2 cellular contexts compared by ENCODE assay signal in the genomic region with DNA sequence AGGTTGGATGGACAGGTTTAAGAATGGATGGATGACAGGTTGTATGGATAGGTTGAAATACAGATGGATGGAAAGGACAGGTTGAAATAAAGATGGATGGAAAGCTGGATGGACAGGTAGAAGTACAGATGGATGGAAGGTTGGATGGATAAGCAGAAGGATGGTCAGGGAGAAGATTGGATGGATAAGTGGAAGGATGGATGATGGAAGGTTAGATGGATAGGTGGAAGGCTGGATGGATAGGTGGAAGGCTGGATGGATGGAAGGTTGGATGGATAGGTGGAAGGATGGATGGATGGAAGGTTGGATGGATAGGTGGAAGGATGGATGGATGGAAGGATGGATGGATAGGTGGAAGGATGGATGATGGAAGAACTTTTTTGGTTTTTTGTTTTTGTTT.
TF ChIP-seq lines count a peak whose summit lies in the region.

No MANE protein-coding gene starts in this region.

TF ChIP-seq in GM23338, 12 proteins besides CTCF, POLR2A, EP300 and RAD21 (continues in another document):
- TF ChIP-seq, protein P1, sequence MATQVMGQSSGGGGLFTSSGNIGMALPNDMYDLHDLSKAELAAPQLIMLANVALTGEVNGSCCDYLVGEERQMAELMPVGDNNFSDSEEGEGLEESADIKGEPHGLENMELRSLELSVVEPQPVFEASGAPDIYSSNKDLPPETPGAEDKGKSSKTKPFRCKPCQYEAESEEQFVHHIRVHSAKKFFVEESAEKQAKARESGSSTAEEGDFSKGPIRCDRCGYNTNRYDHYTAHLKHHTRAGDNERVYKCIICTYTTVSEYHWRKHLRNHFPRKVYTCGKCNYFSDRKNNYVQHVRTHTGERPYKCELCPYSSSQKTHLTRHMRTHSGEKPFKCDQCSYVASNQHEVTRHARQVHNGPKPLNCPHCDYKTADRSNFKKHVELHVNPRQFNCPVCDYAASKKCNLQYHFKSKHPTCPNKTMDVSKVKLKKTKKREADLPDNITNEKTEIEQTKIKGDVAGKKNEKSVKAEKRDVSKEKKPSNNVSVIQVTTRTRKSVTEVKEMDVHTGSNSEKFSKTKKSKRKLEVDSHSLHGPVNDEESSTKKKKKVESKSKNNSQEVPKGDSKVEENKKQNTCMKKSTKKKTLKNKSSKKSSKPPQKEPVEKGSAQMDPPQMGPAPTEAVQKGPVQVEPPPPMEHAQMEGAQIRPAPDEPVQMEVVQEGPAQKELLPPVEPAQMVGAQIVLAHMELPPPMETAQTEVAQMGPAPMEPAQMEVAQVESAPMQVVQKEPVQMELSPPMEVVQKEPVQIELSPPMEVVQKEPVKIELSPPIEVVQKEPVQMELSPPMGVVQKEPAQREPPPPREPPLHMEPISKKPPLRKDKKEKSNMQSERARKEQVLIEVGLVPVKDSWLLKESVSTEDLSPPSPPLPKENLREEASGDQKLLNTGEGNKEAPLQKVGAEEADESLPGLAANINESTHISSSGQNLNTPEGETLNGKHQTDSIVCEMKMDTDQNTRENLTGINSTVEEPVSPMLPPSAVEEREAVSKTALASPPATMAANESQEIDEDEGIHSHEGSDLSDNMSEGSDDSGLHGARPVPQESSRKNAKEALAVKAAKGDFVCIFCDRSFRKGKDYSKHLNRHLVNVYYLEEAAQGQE (IDR thresholded peaks at IDR 0.05; ENCODE audit: unreplicated experiment) = no peak
- TF ChIP-seq NANOG (IDR thresholded peaks at IDR 0.05; ENCODE audit: borderline replicate concordance) (no peak), ZNF114 (CRISPR knock-in tag; IDR thresholded peaks at IDR 0.05) (no peak), ZNF331 (CRISPR knock-in tag; IDR thresholded peaks at IDR 0.05; ENCODE audit: low read depth) (no peak), EZH2phosphoT487 (IDR thresholded peaks at IDR 0.05; ENCODE audit: unreplicated experiment) (no peak), CREB1 (CRISPR knock-in tag; IDR thresholded peaks at IDR 0.05; ENCODE audit: low read depth) (no peak), JUNB (IDR thresholded peaks at IDR 0.05; ENCODE audit: unreplicated experiment) (no peak), EZH2 (IDR thresholded peaks at IDR 0.05; ENCODE audit: low read depth, unreplicated experiment) (no peak)
- TF ChIP-seq, protein P2, sequence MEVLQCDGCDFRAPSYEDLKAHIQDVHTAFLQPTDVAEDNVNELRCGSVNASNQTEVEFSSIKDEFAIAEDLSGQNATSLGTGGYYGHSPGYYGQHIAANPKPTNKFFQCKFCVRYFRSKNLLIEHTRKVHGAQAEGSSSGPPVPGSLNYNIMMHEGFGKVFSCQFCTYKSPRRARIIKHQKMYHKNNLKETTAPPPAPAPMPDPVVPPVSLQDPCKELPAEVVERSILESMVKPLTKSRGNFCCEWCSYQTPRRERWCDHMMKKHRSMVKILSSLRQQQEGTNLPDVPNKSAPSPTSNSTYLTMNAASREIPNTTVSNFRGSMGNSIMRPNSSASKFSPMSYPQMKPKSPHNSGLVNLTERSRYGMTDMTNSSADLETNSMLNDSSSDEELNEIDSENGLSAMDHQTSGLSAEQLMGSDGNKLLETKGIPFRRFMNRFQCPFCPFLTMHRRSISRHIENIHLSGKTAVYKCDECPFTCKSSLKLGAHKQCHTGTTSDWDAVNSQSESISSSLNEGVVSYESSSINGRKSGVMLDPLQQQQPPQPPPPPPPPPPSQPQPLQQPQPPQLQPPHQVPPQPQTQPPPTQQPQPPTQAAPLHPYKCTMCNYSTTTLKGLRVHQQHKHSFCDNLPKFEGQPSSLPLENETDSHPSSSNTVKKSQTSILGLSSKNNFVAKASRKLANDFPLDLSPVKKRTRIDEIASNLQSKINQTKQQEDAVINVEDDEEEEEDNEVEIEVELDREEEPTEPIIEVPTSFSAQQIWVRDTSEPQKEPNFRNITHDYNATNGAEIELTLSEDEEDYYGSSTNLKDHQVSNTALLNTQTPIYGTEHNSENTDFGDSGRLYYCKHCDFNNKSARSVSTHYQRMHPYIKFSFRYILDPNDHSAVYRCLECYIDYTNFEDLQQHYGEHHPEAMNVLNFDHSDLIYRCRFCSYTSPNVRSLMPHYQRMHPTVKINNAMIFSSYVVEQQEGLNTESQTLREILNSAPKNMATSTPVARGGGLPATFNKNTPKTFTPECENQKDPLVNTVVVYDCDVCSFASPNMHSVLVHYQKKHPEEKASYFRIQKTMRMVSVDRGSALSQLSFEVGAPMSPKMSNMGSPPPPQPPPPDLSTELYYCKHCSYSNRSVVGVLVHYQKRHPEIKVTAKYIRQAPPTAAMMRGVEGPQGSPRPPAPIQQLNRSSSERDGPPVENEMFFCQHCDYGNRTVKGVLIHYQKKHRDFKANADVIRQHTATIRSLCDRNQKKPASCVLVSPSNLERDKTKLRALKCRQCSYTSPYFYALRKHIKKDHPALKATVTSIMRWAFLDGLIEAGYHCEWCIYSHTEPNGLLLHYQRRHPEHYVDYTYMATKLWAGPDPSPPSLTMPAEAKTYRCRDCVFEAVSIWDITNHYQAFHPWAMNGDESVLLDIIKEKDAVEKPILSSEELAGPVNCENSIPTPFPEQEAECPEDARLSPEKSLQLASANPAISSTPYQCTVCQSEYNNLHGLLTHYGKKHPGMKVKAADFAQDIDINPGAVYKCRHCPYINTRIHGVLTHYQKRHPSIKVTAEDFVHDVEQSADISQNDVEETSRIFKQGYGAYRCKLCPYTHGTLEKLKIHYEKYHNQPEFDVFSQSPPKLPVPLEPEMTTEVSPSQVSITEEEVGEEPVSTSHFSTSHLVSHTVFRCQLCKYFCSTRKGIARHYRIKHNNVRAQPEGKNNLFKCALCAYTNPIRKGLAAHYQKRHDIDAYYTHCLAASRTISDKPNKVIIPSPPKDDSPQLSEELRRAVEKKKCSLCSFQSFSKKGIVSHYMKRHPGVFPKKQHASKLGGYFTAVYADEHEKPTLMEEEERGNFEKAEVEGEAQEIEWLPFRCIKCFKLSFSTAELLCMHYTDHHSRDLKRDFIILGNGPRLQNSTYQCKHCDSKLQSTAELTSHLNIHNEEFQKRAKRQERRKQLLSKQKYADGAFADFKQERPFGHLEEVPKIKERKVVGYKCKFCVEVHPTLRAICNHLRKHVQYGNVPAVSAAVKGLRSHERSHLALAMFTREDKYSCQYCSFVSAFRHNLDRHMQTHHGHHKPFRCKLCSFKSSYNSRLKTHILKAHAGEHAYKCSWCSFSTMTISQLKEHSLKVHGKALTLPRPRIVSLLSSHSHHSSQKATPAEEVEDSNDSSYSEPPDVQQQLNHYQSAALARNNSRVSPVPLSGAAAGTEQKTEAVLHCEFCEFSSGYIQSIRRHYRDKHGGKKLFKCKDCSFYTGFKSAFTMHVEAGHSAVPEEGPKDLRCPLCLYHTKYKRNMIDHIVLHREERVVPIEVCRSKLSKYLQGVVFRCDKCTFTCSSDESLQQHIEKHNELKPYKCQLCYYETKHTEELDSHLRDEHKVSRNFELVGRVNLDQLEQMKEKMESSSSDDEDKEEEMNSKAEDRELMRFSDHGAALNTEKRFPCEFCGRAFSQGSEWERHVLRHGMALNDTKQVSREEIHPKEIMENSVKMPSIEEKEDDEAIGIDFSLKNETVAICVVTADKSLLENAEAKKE (CRISPR knock-in tag; IDR thresholded peaks at IDR 0.05) = no peak
- TF ChIP-seq, protein P3, sequence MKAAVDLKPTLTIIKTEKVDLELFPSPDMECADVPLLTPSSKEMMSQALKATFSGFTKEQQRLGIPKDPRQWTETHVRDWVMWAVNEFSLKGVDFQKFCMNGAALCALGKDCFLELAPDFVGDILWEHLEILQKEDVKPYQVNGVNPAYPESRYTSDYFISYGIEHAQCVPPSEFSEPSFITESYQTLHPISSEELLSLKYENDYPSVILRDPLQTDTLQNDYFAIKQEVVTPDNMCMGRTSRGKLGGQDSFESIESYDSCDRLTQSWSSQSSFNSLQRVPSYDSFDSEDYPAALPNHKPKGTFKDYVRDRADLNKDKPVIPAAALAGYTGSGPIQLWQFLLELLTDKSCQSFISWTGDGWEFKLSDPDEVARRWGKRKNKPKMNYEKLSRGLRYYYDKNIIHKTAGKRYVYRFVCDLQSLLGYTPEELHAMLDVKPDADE (IDR thresholded peaks at IDR 0.05) = no peak

TF ChIP-seq in K562, 482 proteins besides CTCF, POLR2A, EP300 and RAD21:
- TF ChIP-seq ZNF384 (IDR thresholded peaks at IDR 0.05; ENCODE audit: low read depth, low read length) = no peak
- TF ChIP-seq, protein P4, sequence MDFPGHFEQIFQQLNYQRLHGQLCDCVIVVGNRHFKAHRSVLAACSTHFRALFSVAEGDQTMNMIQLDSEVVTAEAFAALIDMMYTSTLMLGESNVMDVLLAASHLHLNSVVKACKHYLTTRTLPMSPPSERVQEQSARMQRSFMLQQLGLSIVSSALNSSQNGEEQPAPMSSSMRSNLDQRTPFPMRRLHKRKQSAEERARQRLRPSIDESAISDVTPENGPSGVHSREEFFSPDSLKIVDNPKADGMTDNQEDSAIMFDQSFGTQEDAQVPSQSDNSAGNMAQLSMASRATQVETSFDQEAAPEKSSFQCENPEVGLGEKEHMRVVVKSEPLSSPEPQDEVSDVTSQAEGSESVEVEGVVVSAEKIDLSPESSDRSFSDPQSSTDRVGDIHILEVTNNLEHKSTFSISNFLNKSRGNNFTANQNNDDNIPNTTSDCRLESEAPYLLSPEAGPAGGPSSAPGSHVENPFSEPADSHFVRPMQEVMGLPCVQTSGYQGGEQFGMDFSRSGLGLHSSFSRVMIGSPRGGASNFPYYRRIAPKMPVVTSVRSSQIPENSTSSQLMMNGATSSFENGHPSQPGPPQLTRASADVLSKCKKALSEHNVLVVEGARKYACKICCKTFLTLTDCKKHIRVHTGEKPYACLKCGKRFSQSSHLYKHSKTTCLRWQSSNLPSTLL (IDR thresholded peaks at IDR 0.05) = 0 out of 2 replicates have a peak, but pooled peaks have one; percentile 15
